Comparison of ENCODE assay signal across 9 cellular contexts in genomic region chr22:20084547-20085413, GRCh38. TPM values are rescaled to one million over a fixed set of nuclear protein-coding genes. Genes with fewer than 3 reads are reported as not detected.
DNase-seq lines count a peak whose midpoint lies in the region; ATAC-seq and TF ChIP-seq lines count a peak whose summit lies in the region.
"Had no signal": no experiment of that assay in that cellular context is flagged by ENCODE, and none has a peak within 500 bp of the region (broad histone marks: within the 10 kb centered on the region; RNA-seq: fewer than 3 reads in every experiment).

No MANE protein-coding gene starts in this region.

- no peak overlapping the region for H2AFZ ChIP-seq in OCI-LY7 (ENCODE audit: low read length)

- H3K79me2 ChIP-seq in OCI-LY7 (ENCODE audit: insufficient read depth, low read depth, low read length), result peaks cover 55% of the 10 kb centered on the region

- WGBS in stomach, 5 donors, result 50 to 65% (median 57%) methylated on average over 14 to 23 of the region's 23 CpGs
- 74% methylated on average over 23 of the region's 23 CpGs for WGBS in esophagus muscularis mucosa

- H3K27me3 Mint-ChIP-seq in activated T-cell treated with anti-CD3 and anti-CD28 coated beads, Interleukin-2, amount 50 U/mL, for 72 hours (ENCODE audit: low read depth), result no peaks in the 10 kb centered on the region
- H3K27me3 Mint-ChIP-seq in stimulated activated naive B cell treated with anti-CD40 and anti-IgM and Interleukin-4, amounts not matched to agents 10 μg/mL and 1 μg/mL and 100 μg/mL, for 72 hours, result no peaks in the 10 kb centered on the region
- no peaks in the 10 kb centered on the region for H3K27me3 Mint-ChIP-seq in activated T-helper 2 cell treated with anti-CD3 and anti-CD28 coated beads, Interferon-gamma antibody, Interleukin-2, Interleukin-4, amounts not matched to agents 10 μg/mL and 5 μg/mL and 100 μg/mL, durations not matched to agents 14 hours and 24 hours and 36 hours (ENCODE audit: low read depth)

- DNase-seq in activated T-cell treated with anti-CD3 and anti-CD28 coated beads, Interleukin-2, amount 50 U/mL, for 72 hours, result no peak
- no peak for DNase-seq in activated T-cell treated with anti-CD3 and anti-CD28 coated beads, Interleukin-2, amount 50 U/mL, for 1 hour
- peak; percentile 41 for DNase-seq in OCI-LY7 (ENCODE audit: low spot score)
- DNase-seq in fibroblast of pulmonary artery (ENCODE audit: low read depth), result peak; percentile 6
- peak; percentile 52 for DNase-seq in stomach
- no peak for DNase-seq in esophagus muscularis mucosa (ENCODE audit: extremely low spot score)
- DNase-seq in stimulated activated naive B cell treated with anti-CD40 and anti-IgM and Interleukin-4, amounts not matched to agents 10 μg/mL and 1 μg/mL and 100 μg/mL, for 72 hours, result no peak
- no peak for DNase-seq in activated T-helper 2 cell treated with anti-CD3 and anti-CD28 coated beads, Interferon-gamma antibody, Interleukin-2, Interleukin-4, amounts not matched to agents 10 μg/mL and 5 μg/mL and 100 μg/mL, durations not matched to agents 14 hours and 24 hours and 36 hours (ENCODE audit: low spot score)

- no peaks in the 10 kb centered on the region for H3K9me2 ChIP-seq in OCI-LY7 (ENCODE audit: insufficient read depth, low read length)

- peaks cover 44% of the 10 kb centered on the region for H3K36me3 ChIP-seq in OCI-LY7 (ENCODE audit: insufficient read depth, low read length)
- peaks cover 40 to 44% (median 43%) of the 10 kb centered on the region in 4 donors for H3K36me3 ChIP-seq in stomach
- peaks cover 38 to 43% (median 42%) of the 10 kb centered on the region in 4 donors for H3K36me3 ChIP-seq in esophagus muscularis mucosa

- no TSS peak for BruUV-seq in OCI-LY7 (replicated peaks; lab: Mats Ljungman, UMichigan)

- peak; percentile 78 for TF ChIP-seq CTCF in OCI-LY7 (conservative IDR thresholded peaks at IDR 0.05; ENCODE audit: low read length)
- TF ChIP-seq CTCF in fibroblast of pulmonary artery (IDR thresholded peaks at IDR 0.05; ENCODE audit: low read length, missing control alignments), result peak; percentile 29
- TF ChIP-seq CTCF in stomach (IDR thresholded peaks at IDR 0.05), result peak in 4 of 7 experiments; percentile 6 to 15 (median 12)
- TF ChIP-seq CTCF in esophagus muscularis mucosa (IDR thresholded peaks at IDR 0.05), result peak in 1 of 3 experiments; percentile 33

- peaks cover 59% of the 10 kb centered on the region for H3K4me1 Mint-ChIP-seq in activated T-cell treated with anti-CD3 and anti-CD28 coated beads, Interleukin-2, amount 50 U/mL, for 72 hours (ENCODE audit: low read depth)
- H3K4me1 Mint-ChIP-seq in stimulated activated naive B cell treated with anti-CD40 and anti-IgM and Interleukin-4, amounts not matched to agents 10 μg/mL and 1 μg/mL and 100 μg/mL, for 72 hours, result peaks cover 33 to 39% of the 10 kb centered on the region in 2 donors
- H3K4me1 Mint-ChIP-seq in activated T-helper 2 cell treated with anti-CD3 and anti-CD28 coated beads, Interferon-gamma antibody, Interleukin-2, Interleukin-4, amounts not matched to agents 10 μg/mL and 5 μg/mL and 100 μg/mL, durations not matched to agents 14 hours and 24 hours and 36 hours (ENCODE audit: low read depth), result peaks cover 26% of the 10 kb centered on the region

- no peaks in the 10 kb centered on the region for H3K27me3 ChIP-seq in stomach
- H3K27me3 ChIP-seq in esophagus muscularis mucosa, result no peaks in the 10 kb centered on the region

- peak overlapping the region; percentile 50 for H3K27ac Mint-ChIP-seq in activated T-cell treated with anti-CD3 and anti-CD28 coated beads, Interleukin-2, amount 50 U/mL, for 72 hours
- H3K27ac Mint-ChIP-seq in stimulated activated naive B cell treated with anti-CD40 and anti-IgM and Interleukin-4, amounts not matched to agents 10 μg/mL and 1 μg/mL and 100 μg/mL, for 72 hours, result no peak overlapping the region
- no peak overlapping the region for H3K27ac Mint-ChIP-seq in activated T-helper 2 cell treated with anti-CD3 and anti-CD28 coated beads, Interferon-gamma antibody, Interleukin-2, Interleukin-4, amounts not matched to agents 10 μg/mL and 5 μg/mL and 100 μg/mL, durations not matched to agents 14 hours and 24 hours and 36 hours

- TF ChIP-seq EP300 in stomach (IDR thresholded peaks at IDR 0.05), result no peak
- no peak for TF ChIP-seq EP300 in esophagus muscularis mucosa (IDR thresholded peaks at IDR 0.05)

- H3K4me1 ChIP-seq in OCI-LY7 (ENCODE audit: insufficient read depth, low read length, poor library complexity, severe bottlenecking), result peaks cover 34% of the 10 kb centered on the region
- peaks cover 43 to 52% (median 46%) of the 10 kb centered on the region in 4 donors for H3K4me1 ChIP-seq in stomach
- H3K4me1 ChIP-seq in esophagus muscularis mucosa, result peaks cover 45 to 54% (median 47%) of the 10 kb centered on the region in 4 donors

- H3K9me3 Mint-ChIP-seq in activated T-cell treated with anti-CD3 and anti-CD28 coated beads, Interleukin-2, amount 50 U/mL, for 72 hours, result no peaks in the 10 kb centered on the region
- H3K9me3 Mint-ChIP-seq in stimulated activated naive B cell treated with anti-CD40 and anti-IgM and Interleukin-4, amounts not matched to agents 10 μg/mL and 1 μg/mL and 100 μg/mL, for 72 hours, result no peaks in the 10 kb centered on the region
- H3K9me3 Mint-ChIP-seq in activated T-helper 2 cell treated with anti-CD3 and anti-CD28 coated beads, Interferon-gamma antibody, Interleukin-2, Interleukin-4, amounts not matched to agents 10 μg/mL and 5 μg/mL and 100 μg/mL, durations not matched to agents 14 hours and 24 hours and 36 hours, result no peaks in the 10 kb centered on the region

- H3K9me3 ChIP-seq in OCI-LY7 (ENCODE audit: low read length) (no peaks in the 10 kb centered on the region), stomach (no peaks in the 10 kb centered on the region), esophagus muscularis mucosa (no peaks in the 10 kb centered on the region)

- no peak overlapping the region for H3K4me3 ChIP-seq in OCI-LY7 (ENCODE audit: low read depth, low read length, poor library complexity, severe bottlenecking)
- H3K4me3 ChIP-seq in fibroblast of pulmonary artery (replicated peaks; ENCODE audit: low read depth, low read length), result no peak overlapping the region
- H3K4me3 ChIP-seq in stomach, result no peak overlapping the region
- H3K4me3 ChIP-seq in esophagus muscularis mucosa, result no peak overlapping the region

- peak overlapping the region; percentile 14; the same call in 1 of the 2 replicates for H3K4me2 ChIP-seq in OCI-LY7 (ENCODE audit: low read length)

- no peak overlapping the region for H3K4me3 Mint-ChIP-seq in activated T-cell treated with anti-CD3 and anti-CD28 coated beads, Interleukin-2, amount 50 U/mL, for 72 hours
- H3K4me3 Mint-ChIP-seq in stimulated activated naive B cell treated with anti-CD40 and anti-IgM and Interleukin-4, amounts not matched to agents 10 μg/mL and 1 μg/mL and 100 μg/mL, for 72 hours, result no peak overlapping the region
- H3K4me3 Mint-ChIP-seq in activated T-helper 2 cell treated with anti-CD3 and anti-CD28 coated beads, Interferon-gamma antibody, Interleukin-2, Interleukin-4, amounts not matched to agents 10 μg/mL and 5 μg/mL and 100 μg/mL, durations not matched to agents 14 hours and 24 hours and 36 hours (ENCODE audit: low read depth), result no peak overlapping the region

- H3K27ac ChIP-seq in OCI-LY7 (ENCODE audit: low read depth, low read length, poor library complexity, severe bottlenecking) (no peak overlapping the region), stomach (peak overlapping the region in 2 of 5 donors; percentile 28 to 37), esophagus muscularis mucosa (replicated peaks in 1 of 4) (peak overlapping the region in 1 of 4 donors; percentile 6)
- H3K27ac ChIP-seq: epithelial cell of prostate had no signal

- POLR2A ChIA-PET in OCI-LY7 (lab: Charles Lee), result no interaction called here

- CTCF ChIA-PET in OCI-LY7 (lab: Charles Lee; ENCODE audit: unreplicated experiment), result no interaction called here

- intact Hi-C loops in OCI-LY7 (cut with micrococcal nuclease; ENCODE audit: unreplicated experiment), result loop anchor here (5.0 kb wide), 1 partner anchor 122 kb away; no protein-coding TSS in a partner anchor
- intact Hi-C loops in stomach (cut with DNase I; ENCODE audit: low total_unique reads), result no loop called here
- intact Hi-C loops in esophagus muscularis mucosa (cut with DNase I), result loop anchor here (5.0 kb wide), 1 partner anchor 67 kb away; the partner anchor contains the start of gene ARVCF
- intact Hi-C loops in activated T-helper 2 cell treated with anti-CD3 and anti-CD28 coated beads, Interferon-gamma antibody, Interleukin-2, Interleukin-4, amounts not matched to agents 10 μg/mL and 5 μg/mL and 100 μg/mL, durations not matched to agents 14 hours and 24 hours and 36 hours (cut with micrococcal nuclease), result loop anchor here (10.0 kb wide), 1 partner anchor 60 kb away; the partner anchor contains the start of gene TANGO2

- ATAC-seq in activated T-cell treated with anti-CD3 and anti-CD28 coated beads, Interleukin-2, amount 50 U/mL, for 72 hours (replicated peaks in 1 of 2), result no peak
- no peak for ATAC-seq in stimulated activated naive B cell treated with anti-CD40 and anti-IgM and Interleukin-4, amounts not matched to agents 10 μg/mL and 1 μg/mL and 100 μg/mL, for 72 hours (replicated peaks)

- TF ChIP-seq POLR2A in stomach (IDR thresholded peaks at IDR 0.05), result no peak
- TF ChIP-seq POLR2A in esophagus muscularis mucosa (IDR thresholded peaks at IDR 0.05; ENCODE audit: low read depth), result no peak

- H3K36me3 Mint-ChIP-seq in activated T-cell treated with anti-CD3 and anti-CD28 coated beads, Interleukin-2, amount 50 U/mL, for 72 hours (ENCODE audit: insufficient read depth in 2 of 2), result peaks cover 12 to 23% of the 10 kb centered on the region in 2 donors
- H3K36me3 Mint-ChIP-seq in stimulated activated naive B cell treated with anti-CD40 and anti-IgM and Interleukin-4, amounts not matched to agents 10 μg/mL and 1 μg/mL and 100 μg/mL, for 72 hours, result peaks cover 25 to 46% of the 10 kb centered on the region in 2 donors
- peaks cover 58% of the 10 kb centered on the region for H3K36me3 Mint-ChIP-seq in activated T-helper 2 cell treated with anti-CD3 and anti-CD28 coated beads, Interferon-gamma antibody, Interleukin-2, Interleukin-4, amounts not matched to agents 10 μg/mL and 5 μg/mL and 100 μg/mL, durations not matched to agents 14 hours and 24 hours and 36 hours (ENCODE audit: low read depth)

- 0 out of 2 replicates have a peak, but pooled peaks cover 3% of the 10 kb centered on the region for H4K20me1 ChIP-seq in OCI-LY7 (ENCODE audit: insufficient read depth, low read length)

RNA-seq across cellular contexts. Expression of gene DGCR8, which starts 4.7 kb away (rescaled TPM):
- 10 to 100 TPM; 44.2 to 46.6 TPM for total RNA-seq in activated T-cell treated with anti-CD3 and anti-CD28 coated beads, Interleukin-2, amount 50 U/mL, for 72 hours
- 49.5 and 53.4 TPM in 2 replicates for total RNA-seq in OCI-LY7 (2014; rRNA removed; shearing (Covaris generic))
- total RNA-seq in OCI-LY7 (2022), result 68.2 and 75.6 TPM in 2 replicates
- total RNA-seq in stomach, result 10 to 100 TPM; 25.1 to 55.4 (median 48.5) TPM
- 10 to 100 TPM in 1 of 3 donors, 1 to 10 TPM in 2; 7.8 to 13.8 (median 9.3) TPM for polyA plus RNA-seq in stomach
- 10 to 100 TPM; 16.9 to 26.6 (median 19.6) TPM for total RNA-seq in esophagus muscularis mucosa
- 63.1 and 66.4 TPM in 2 replicates for total RNA-seq in activated T-helper 2 cell treated with anti-CD3 and anti-CD28 coated beads, Interferon-gamma antibody, Interleukin-2, Interleukin-4, amounts not matched to agents 10 μg/mL and 5 μg/mL and 100 μg/mL, durations not matched to agents 14 hours and 24 hours and 36 hours

RNA-seq across cellular contexts. Expression of gene RANBP1, which starts 31.1 kb away (rescaled TPM):
- 100 to 1,000 TPM; 194 to 256 TPM for total RNA-seq in activated T-cell treated with anti-CD3 and anti-CD28 coated beads, Interleukin-2, amount 50 U/mL, for 72 hours
- total RNA-seq in OCI-LY7 (2014; rRNA removed; shearing (Covaris generic)), result 570 and 652 TPM in 2 replicates
- total RNA-seq in OCI-LY7 (2022) (398 and 406 TPM in 2 replicates), stomach (100 to 1,000 TPM in 3 of 5 donors, 10 to 100 TPM in 2; 23.9 to 200 (median 127) TPM), esophagus muscularis mucosa (100 to 1,000 TPM; 116 to 180 (median 140) TPM)
- polyA plus RNA-seq in stomach, result 10 to 100 TPM; 72.8 to 93.5 (median 90.3) TPM
- total RNA-seq in activated T-helper 2 cell treated with anti-CD3 and anti-CD28 coated beads, Interferon-gamma antibody, Interleukin-2, Interleukin-4, amounts not matched to agents 10 μg/mL and 5 μg/mL and 100 μg/mL, durations not matched to agents 14 hours and 24 hours and 36 hours, result 444 and 452 TPM in 2 replicates

RNA-seq across cellular contexts. Expression of gene TRMT2A, which starts 32.2 kb away (rescaled TPM):
- total RNA-seq in activated T-cell treated with anti-CD3 and anti-CD28 coated beads, Interleukin-2, amount 50 U/mL, for 72 hours, result 10 to 100 TPM; 55.6 to 56.8 TPM
- total RNA-seq in OCI-LY7 (2014; rRNA removed; shearing (Covaris generic)), result 118 and 126 TPM in 2 replicates
- total RNA-seq in OCI-LY7 (2022), result 97.5 and 104 TPM in 2 replicates
- total RNA-seq in stomach, result 100 to 1,000 TPM in 1 of 5 donors, 10 to 100 TPM in 4; 30.5 to 143 (median 89.5) TPM
- polyA plus RNA-seq in stomach, result 10 to 100 TPM; 17.9 to 70.3 (median 33.6) TPM
- 10 to 100 TPM; 34.0 to 36.7 (median 35.0) TPM for total RNA-seq in esophagus muscularis mucosa
- total RNA-seq in activated T-helper 2 cell treated with anti-CD3 and anti-CD28 coated beads, Interferon-gamma antibody, Interleukin-2, Interleukin-4, amounts not matched to agents 10 μg/mL and 5 μg/mL and 100 μg/mL, durations not matched to agents 14 hours and 24 hours and 36 hours, result 94.1 and 103 TPM in 2 replicates

RNA-seq across cellular contexts. Expression of gene ZDHHC8, which starts 46.8 kb away (rescaled TPM):
- 10 to 100 TPM; 41.6 to 47.6 TPM for total RNA-seq in activated T-cell treated with anti-CD3 and anti-CD28 coated beads, Interleukin-2, amount 50 U/mL, for 72 hours
- 1.8 and 2.3 TPM in 2 replicates for total RNA-seq in OCI-LY7 (2014; rRNA removed; shearing (Covaris generic))
- 9.6 and 16.7 TPM in 2 replicates for total RNA-seq in OCI-LY7 (2022)
- total RNA-seq in stomach, result 100 to 1,000 TPM in 1 of 5 donors, 10 to 100 TPM in 3, 1 to 10 TPM in 1; 4.2 to 228 (median 23.6) TPM
- 10 to 100 TPM in 1 of 3 donors, 1 to 10 TPM in 2; 3.2 to 22.8 (median 9.7) TPM for polyA plus RNA-seq in stomach
- 10 to 100 TPM; 11.8 to 33.2 (median 23.8) TPM for total RNA-seq in esophagus muscularis mucosa
- total RNA-seq in activated T-helper 2 cell treated with anti-CD3 and anti-CD28 coated beads, Interferon-gamma antibody, Interleukin-2, Interleukin-4, amounts not matched to agents 10 μg/mL and 5 μg/mL and 100 μg/mL, durations not matched to agents 14 hours and 24 hours and 36 hours, result 77.3 and 82.4 TPM in 2 replicates

Comparison
In these comparisons a context has a peak if more than half of its experiments do, and no peak if none do; other contexts are left out.
1. DNase-seq: peak in OCI-LY7 (single experiment), fibroblast of pulmonary artery (single experiment) and stomach (single experiment); none in activated T-cell treated with anti-CD3 and anti-CD28 coated beads, Interleukin-2, amount 50 U/mL, for 72 hours (0 of 2), activated T-cell treated with anti-CD3 and anti-CD28 coated beads, Interleukin-2, amount 50 U/mL, for 1 hour (single experiment), esophagus muscularis mucosa (single experiment), stimulated activated naive B cell treated with anti-CD40 and anti-IgM and Interleukin-4, amounts not matched to agents 10 μg/mL and 1 μg/mL and 100 μg/mL, for 72 hours (single experiment) and activated T-helper 2 cell treated with anti-CD3 and anti-CD28 coated beads, Interferon-gamma antibody, Interleukin-2, Interleukin-4, amounts not matched to agents 10 μg/mL and 5 μg/mL and 100 μg/mL, durations not matched to agents 14 hours and 24 hours and 36 hours (single experiment).